ENCODE assay signal across 19 cellular contexts in the genomic region with DNA sequence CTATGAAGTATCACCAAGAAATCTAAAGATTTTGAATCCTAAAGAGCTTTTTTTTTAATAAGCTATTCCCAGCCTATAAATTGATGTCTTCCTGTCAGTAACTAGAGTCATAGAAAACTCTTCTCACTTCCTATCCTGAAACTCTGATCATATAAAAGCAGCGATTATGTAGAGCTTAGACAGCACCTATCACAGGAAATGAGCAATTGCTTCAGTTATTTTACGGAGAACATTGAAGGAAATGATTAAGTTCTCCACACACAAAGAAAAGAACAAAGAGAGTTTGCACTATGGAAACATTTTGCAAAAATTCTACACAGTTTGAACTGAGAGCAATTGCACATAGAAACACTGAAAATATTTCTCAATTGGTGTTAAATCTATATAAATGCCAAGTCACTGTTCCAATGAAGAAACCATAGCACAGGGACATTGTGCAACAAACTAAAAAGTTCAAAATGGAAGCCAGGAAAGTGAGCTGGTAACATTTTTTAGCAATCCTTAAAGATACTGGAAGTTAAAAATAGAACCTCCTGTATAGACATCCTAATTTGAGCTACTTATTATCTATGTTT.
A peak's percentile ranks its signal among the peaks of the same experiment; 100 is the strongest.
DNase-seq lines count a peak whose midpoint lies in the region; ATAC-seq, FAIRE-seq and TF ChIP-seq lines count a peak whose summit lies in the region.
"Had no signal": no experiment of that assay in that cellular context is flagged by ENCODE, and none has a peak within 500 bp of the region (broad histone marks: within the 10 kb centered on the region; RNA-seq: fewer than 3 reads in every experiment).

No MANE protein-coding gene starts in this region.

- no peaks in the 10 kb centered on the region for H3F3A ChIP-seq in PC-9 (ENCODE audit: insufficient read depth, low read depth)

- no peak overlapping the region for H2BK120ac ChIP-seq in trophoblast cell (ENCODE audit: insufficient read depth, low read length, poor library complexity)

- BruUV-seq in PC-9 (replicated peaks; lab: Mats Ljungman, UMichigan) = no TSS peak

- no peak overlapping the region for H2BK5ac ChIP-seq in trophoblast cell (ENCODE audit: low read depth, low read length, poor library complexity)

- POLR2A ChIA-PET in PC-9 (lab: Charles Lee; ENCODE audit: unreplicated experiment) = no interaction called here

- no peaks in the 10 kb centered on the region for H3K27me3 ChIP-seq in PC-9 (ENCODE audit: insufficient read depth, low read depth)
- no peaks in the 10 kb centered on the region for H3K27me3 ChIP-seq in bronchial epithelial cell (ENCODE audit: control insufficient read depth, insufficient read depth, low read length)
- no peaks in the 10 kb centered on the region for H3K27me3 ChIP-seq in trophoblast cell (ENCODE audit: insufficient read depth, low read length)
- H3K27me3 ChIP-seq in esophagus squamous epithelium = no peaks in the 10 kb centered on the region
- H3K27me3 ChIP-seq: hepatocyte, tibial nerve had no signal

- CTCF ChIA-PET in PC-9 (lab: Charles Lee) = no interaction called here

- H3K79me1 ChIP-seq in trophoblast cell (ENCODE audit: low read length) = no peaks in the 10 kb centered on the region

- no peak overlapping the region for H3K9ac ChIP-seq in trophoblast cell (ENCODE audit: low read length)

- H4K20me1 ChIP-seq in PC-9 (ENCODE audit: insufficient read depth) = no peaks in the 10 kb centered on the region

- WGBS in trophoblast cell (ENCODE audit: extremely low coverage, insufficient coverage, insufficient read length) = no CpG with 5 or more reads among the region's 2 CpGs
- 19 to 73% methylated on average over 2 of the region's 2 CpGs for WGBS in esophagus squamous epithelium, 2 donors

- H3K9me3 ChIP-seq in PC-9 (ENCODE audit: insufficient read depth, low read depth) (peaks cover 8% of the 10 kb centered on the region), trophoblast cell (ENCODE audit: insufficient read depth, low read depth, low read length) (no peaks in the 10 kb centered on the region), esophagus squamous epithelium (no peaks in the 10 kb centered on the region)

- no peak overlapping the region for H2BK12ac ChIP-seq in trophoblast cell (ENCODE audit: low read length)

- H4K12ac ChIP-seq in trophoblast cell (ENCODE audit: low read depth, low read length) = no peak overlapping the region

- H3K18ac ChIP-seq in trophoblast cell (ENCODE audit: low read length) = no peak overlapping the region

- H2AFZ ChIP-seq in PC-9 (0 out of 2 replicates have a peak overlapping the region, but pooled peaks have one; percentile 20), trophoblast cell (ENCODE audit: insufficient read depth, low read length, poor library complexity) (no peak overlapping the region)
- H2AFZ ChIP-seq: hepatocyte had no signal

- H4K91ac ChIP-seq in trophoblast cell (ENCODE audit: low read depth, low read length) = no peak overlapping the region

- FAIRE-seq in bronchial epithelial cell (lab: Jason Lieb, UNC) = no peak

- H4K8ac ChIP-seq in trophoblast cell (ENCODE audit: low read depth, low read length) = no peak overlapping the region

- H3K4me1 ChIP-seq in PC-9 (replicated peaks; ENCODE audit: insufficient read depth) = 0 out of 2 replicates have a peak, but pooled peaks cover 9% of the 10 kb centered on the region
- H3K4me1 ChIP-seq in trophoblast cell (ENCODE audit: control insufficient read depth in 1 of 2, insufficient read depth in 2 of 2, low read length in 2 of 2) = no peaks in the 10 kb centered on the region
- H3K4me1 ChIP-seq in esophagus squamous epithelium = no peaks in the 10 kb centered on the region
- H3K4me1 ChIP-seq: tibial nerve had no signal

- H3K27ac ChIP-seq in PC-9 (no peak overlapping the region; the same call in 1 of the 2 replicates), trophoblast cell (ENCODE audit: low read depth, low read length) (no peak overlapping the region), esophagus squamous epithelium (peak overlapping the region in 1 of 4 donors; percentile 6)
- H3K27ac ChIP-seq: C4-2B, hepatocyte, tibial nerve had no signal

- no peaks in the 10 kb centered on the region for H3K9me2 ChIP-seq in PC-9 (ENCODE audit: insufficient read depth)

- no peak overlapping the region for H2AK5ac ChIP-seq in trophoblast cell (ENCODE audit: low read length)

- H3K14ac ChIP-seq in trophoblast cell (ENCODE audit: low read length) = no peak overlapping the region

- H3K36me3 ChIP-seq in PC-9 (ENCODE audit: low read depth) = no peaks in the 10 kb centered on the region
- H3K36me3 ChIP-seq in bronchial epithelial cell (ENCODE audit: control insufficient read depth, insufficient read depth, low read length) = no peaks in the 10 kb centered on the region
- no peaks in the 10 kb centered on the region for H3K36me3 ChIP-seq in trophoblast cell (ENCODE audit: control insufficient read depth in 1 of 2, insufficient read depth in 2 of 2, low read length in 2 of 2)
- no peaks in the 10 kb centered on the region for H3K36me3 ChIP-seq in esophagus squamous epithelium
- H3K36me3 ChIP-seq: tibial nerve had no signal

- H3K79me2 ChIP-seq in PC-9 (ENCODE audit: low read depth) (no peaks in the 10 kb centered on the region), trophoblast cell (ENCODE audit: control insufficient read depth, insufficient read depth, low read length, poor library complexity) (no peaks in the 10 kb centered on the region)
- H3K79me2 ChIP-seq: hepatocyte had no signal

- H3K23ac ChIP-seq in trophoblast cell (ENCODE audit: low read length) = no peak overlapping the region

- no peak for TF ChIP-seq POLR2A in esophagus squamous epithelium (IDR thresholded peaks at IDR 0.05)

- intact Hi-C loops in PC-9 (cut with micrococcal nuclease; ENCODE audit: unreplicated experiment) (loop anchor here (2.0 to 5.0 kb wide), 2 partner anchors 667 to 777 kb away; a partner anchor contains a TSS), esophagus squamous epithelium (cut with DNase I) (no loop called here)

- ATAC-seq in HG03457 (IDR thresholded peaks at IDR 0.05; ENCODE audit: unreplicated experiment) = no peak
- ATAC-seq: left cardiac atrium; stimulated activated memory B cell treated with anti-CD40 and anti-IgM and Interleukin-4, amounts not matched to agents 10 μg/mL and 1 μg/mL and 100 μg/mL, for 72 hours had no signal

- no peak for TF ChIP-seq CTCF in PC-9 (conservative IDR thresholded peaks at IDR 0.05)
- TF ChIP-seq CTCF in bronchial epithelial cell (IDR thresholded peaks at IDR 0.05; ENCODE audit: insufficient read depth, low read length, severe bottlenecking) = no peak
- TF ChIP-seq CTCF in esophagus squamous epithelium (IDR thresholded peaks at IDR 0.05) = no peak

- H3K4me2 ChIP-seq in PC-9 = no peak overlapping the region
- H3K4me2 ChIP-seq in trophoblast cell (ENCODE audit: low read length) = no peak overlapping the region
- H3K4me2 ChIP-seq: hepatocyte had no signal

- H3K4me3 ChIP-seq in PC-9 = no peak overlapping the region
- H3K4me3 ChIP-seq in bronchial epithelial cell (ENCODE audit: low read depth, low read length) = no peak overlapping the region
- H3K4me3 ChIP-seq in trophoblast cell (ENCODE audit: low read depth, low read length) = no peak overlapping the region
- H3K4me3 ChIP-seq in esophagus squamous epithelium = no peak overlapping the region
- H3K4me3 ChIP-seq: hepatocyte, tibial nerve had no signal

- DNase-seq in HS-5 (ENCODE audit: low read depth) (peak; percentile 29), PC-9 (no peak), bronchial epithelial cell (ENCODE audit: low read depth) (peak; percentile 86), non-pigmented ciliary epithelial cell (ENCODE audit: low read depth) (peak; percentile 9), trophoblast cell (no peak), esophagus squamous epithelium (lab: John Stamatoyannopoulos, UW) (no peak)
- no peak for DNase-seq in effector CD4-positive, alpha-beta T cell
- DNase-seq: activated CD4-positive, alpha-beta T cell treated with anti-CD3 and anti-CD28 coated beads, Interleukin-2, amount 10 ng/mL, durations not matched to agents 24 days and 14 days; activated T-cell treated with anti-CD3 and anti-CD28 coated beads, Interleukin-2, amount 50 U/mL, for 4 hours; left cardiac atrium; NCI-H187 treated with DMSO at 0.1 percent for 48 hours; NCI-H526 treated with DMSO at 0.1 percent for 48 hours; RPMI8226; T-helper 2 cell had no signal

- no peak overlapping the region for H3K4ac ChIP-seq in trophoblast cell (ENCODE audit: low read depth, low read length)

Comparison
In these comparisons a context has a peak if more than half of its experiments do, and no peak if none do; other contexts are left out.
1. DNase-seq: peak in HS-5 (single experiment), bronchial epithelial cell (single experiment) and non-pigmented ciliary epithelial cell (single experiment); none in PC-9 (0 of 2), trophoblast cell (0 of 2), effector CD4-positive, alpha-beta T cell (single experiment) and esophagus squamous epithelium (single experiment).